ENCODE assay signal across 9 cellular contexts in the genomic region with DNA sequence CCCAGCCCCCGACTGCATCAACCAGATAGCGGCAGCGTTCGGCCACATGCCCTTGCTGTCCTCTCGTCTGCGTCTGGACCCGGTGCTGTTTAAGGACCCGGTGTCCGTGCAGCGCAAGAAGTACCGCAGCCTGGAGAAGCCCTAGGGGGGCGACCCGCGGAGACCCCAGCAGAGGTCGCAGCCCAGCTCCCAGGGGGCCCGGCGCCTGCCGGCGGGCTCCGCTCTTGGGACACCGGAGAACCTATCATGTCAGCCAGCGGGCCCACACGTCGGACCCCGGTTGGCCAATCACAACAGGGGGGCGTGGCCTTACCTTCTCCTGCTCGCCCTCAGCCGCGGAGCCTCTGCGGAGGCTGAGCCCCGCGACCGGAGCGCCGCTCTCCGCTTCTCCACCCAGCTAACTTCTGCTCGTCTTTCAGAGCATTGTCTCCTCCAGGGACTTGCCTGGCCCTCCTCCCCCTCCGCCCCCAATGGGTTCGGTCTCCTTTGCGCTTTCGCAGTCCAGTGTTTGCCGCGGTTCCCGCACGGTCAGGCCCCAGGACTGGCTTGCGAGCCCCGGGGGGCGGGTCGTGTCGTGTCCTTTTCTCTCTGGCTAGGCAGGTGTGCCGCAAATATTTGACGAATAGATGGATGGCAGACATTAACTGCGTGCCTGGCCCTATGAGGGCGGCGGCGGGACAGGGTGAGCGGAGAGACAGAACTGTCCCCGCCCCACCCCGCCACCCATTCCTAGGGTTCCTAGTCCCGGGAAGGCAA. TPM values are rescaled to one million over a fixed set of nuclear protein-coding genes. Genes with fewer than 3 reads are reported as not detected.
DNase-seq lines count a peak whose midpoint lies in the region; ATAC-seq and TF ChIP-seq lines count a peak whose summit lies in the region.
"Had no signal": no experiment of that assay in that cellular context is flagged by ENCODE, and none has a peak within 500 bp of the region (broad histone marks: within the 10 kb centered on the region; RNA-seq: fewer than 3 reads in every experiment).

No MANE protein-coding gene starts in this region.

- H3K36me3 Mint-ChIP-seq in activated CD4-positive, alpha-beta memory T cell treated with anti-CD3 and anti-CD28 coated beads for 36 hours = no peaks in the 10 kb centered on the region

- ATAC-seq in GM19372 (IDR thresholded peaks at IDR 0.05; ENCODE audit: low read depth, unreplicated experiment) (peak; percentile 91), HG03558 (IDR thresholded peaks at IDR 0.05; ENCODE audit: extremely low read depth, unreplicated experiment) (peak; percentile 55)

- 0% methylated on average over 32 to 38 of the region's 60 CpGs for WGBS in lower leg skin, 2 donors

- H3K27me3 ChIP-seq in BJ (ENCODE audit: control insufficient read depth, insufficient read depth, low read length) (peaks cover 2% of the 10 kb centered on the region; the same call in 1 of the 2 replicates), dorsolateral prefrontal cortex (no peaks in the 10 kb centered on the region)

- CTCF ChIA-PET in BJ (lab: Yijun Ruan, JAX) = interaction anchor here (0.7 to 5.4 kb wide), 37 partner anchors 9 to 454 kb away, joined by 3 to 90 read pairs (median 7); partner anchors contain the start of genes C1orf232, CEP85, EXTL1 and SLC30A2
- CTCF ChIA-PET in activated CD4-positive, alpha-beta memory T cell treated with anti-CD3 and anti-CD28 coated beads for 36 hours (lab: Charles Lee) = interaction anchor here (0.6 to 4.0 kb wide), 22 partner anchors 9 to 382 kb away, joined by 3 to 52 read pairs (median 3); partner anchors contain the start of genes CEP85, EXTL1, PDIK1L and SLC30A2

- H3K4me1 Mint-ChIP-seq in activated CD4-positive, alpha-beta memory T cell treated with anti-CD3 and anti-CD28 coated beads for 36 hours (ENCODE audit: low read depth) = peaks cover 11% of the 10 kb centered on the region

- peaks cover 5% of the 10 kb centered on the region for H3K27me3 Mint-ChIP-seq in activated CD4-positive, alpha-beta memory T cell treated with anti-CD3 and anti-CD28 coated beads for 36 hours

- no peak for DNase-seq in BJ (ENCODE audit: low read depth)
- DNase-seq in NCI-H748 (lab: John Stamatoyannopoulos, UW; ENCODE audit: unreplicated experiment) = peak; percentile 89
- DNase-seq in activated CD4-positive, alpha-beta memory T cell treated with anti-CD3 and anti-CD28 coated beads for 36 hours = peak; percentile 95
- peak; percentile 95 to 98 (median 98) for DNase-seq in dorsolateral prefrontal cortex
- DNase-seq in lower leg skin (ENCODE audit: low spot score in 2 of 2) = peak; percentile 95 to 99
- peak; percentile 94 for DNase-seq in stimulated activated CD4-positive, alpha-beta T cell treated with anti-CD3 and anti-CD28 coated beads, Interleukin-4, amount 100 ng/mL, for 24 hours

- TF ChIP-seq CTCF in BJ (IDR thresholded peaks at IDR 0.05; ENCODE audit: insufficient read depth, low read depth, low read length) (no peak), dorsolateral prefrontal cortex (IDR thresholded peaks at IDR 0.05 in 54 of 56, conservative IDR thresholded peaks at IDR 0.05 in 2 of 56; ENCODE audit: low read depth in 1 of 56, partially characterized antibody in 56 of 56) (peak in 28 of 56 donors; percentile 11 to 49 (median 24)), lower leg skin (IDR thresholded peaks at IDR 0.05) (no peak)

- POLR2A ChIA-PET in BJ (lab: Charles Lee) = no interaction called here
- POLR2A ChIA-PET in activated CD4-positive, alpha-beta memory T cell treated with anti-CD3 and anti-CD28 coated beads for 36 hours (lab: Charles Lee) = no interaction called here

- H3K4me3 ChIP-seq in BJ (ENCODE audit: low read depth, low read length) (peak overlapping the region; percentile 90), dorsolateral prefrontal cortex (peak overlapping the region; percentile 66 to 96 (median 83)), lower leg skin (ENCODE audit: low read depth, poor library complexity, severe bottlenecking) (peak overlapping the region; percentile 86)

- TF ChIP-seq POLR2A in lower leg skin (IDR thresholded peaks at IDR 0.05) = peak in 1 of 2 donors; percentile 17

- intact Hi-C loops in activated CD4-positive, alpha-beta memory T cell treated with anti-CD3 and anti-CD28 coated beads for 36 hours (cut with micrococcal nuclease) = loop anchor here (2.0 to 5.0 kb wide), 3 partner anchors 37 to 127 kb away; partner anchors contain the start of gene PAFAH2
- intact Hi-C loops in dorsolateral prefrontal cortex (cut with DNase I) = loop anchor here (1.0 to 5.0 kb wide), 8 partner anchors 67 to 287 kb away; partner anchors contain the start of genes C1orf232 (in 1 of the 2), CEP85 (in 1 of the 2), PDIK1L (in 1 of the 2) and ZNF593 (in 1 of the 2)
- intact Hi-C loops in lower leg skin (cut with DNase I; ENCODE audit: low total_unique reads) = loop anchor here (10.0 kb wide), 1 partner anchor 59 kb away; no protein-coding TSS in a partner anchor

- no peak overlapping the region for H3K27ac Mint-ChIP-seq in activated CD4-positive, alpha-beta memory T cell treated with anti-CD3 and anti-CD28 coated beads for 36 hours

- H3K4me3 Mint-ChIP-seq in activated CD4-positive, alpha-beta memory T cell treated with anti-CD3 and anti-CD28 coated beads for 36 hours = peak overlapping the region; percentile 91

- H3K36me3 ChIP-seq in BJ (ENCODE audit: control insufficient read depth, insufficient read depth, low read length) = no peaks in the 10 kb centered on the region

- H3K27ac ChIP-seq in dorsolateral prefrontal cortex = peak overlapping the region in 52 of 59 donors; percentile 16 to 90 (median 77)

- H3K9me3 Mint-ChIP-seq in activated CD4-positive, alpha-beta memory T cell treated with anti-CD3 and anti-CD28 coated beads for 36 hours = no peaks in the 10 kb centered on the region

RNA-seq across cellular contexts. Expression of gene SLC30A2, which starts 10.5 kb away (rescaled TPM):
- polyA plus RNA-seq in BJ (2011; rRNA removed) = not detected in 2 replicates
- polyA minus RNA-seq in BJ (2011; rRNA and poly(A)+ RNA removed) = 0.10 TPM in 1 of 2 replicates, not detected in the other
- not detected for total RNA-seq in activated CD4-positive, alpha-beta memory T cell treated with anti-CD3 and anti-CD28 coated beads for 36 hours
- total RNA-seq in dorsolateral prefrontal cortex = 1 to 10 TPM in 1 of 120 experiments, under 1 TPM in 8, not detected in 111; 0.15 to 1.7 (median 0.24) TPM
- 1 to 10 TPM in 1 of 4 donors, under 1 TPM in 3; 0.13 to 1.8 (median 0.42) TPM for total RNA-seq in lower leg skin
- total RNA-seq: T-helper 2 cell treated with Interferon-gamma antibody and Interleukin-4, amounts not matched to agents 100 ng/mL and 5 ng/mL, for 36 hours had no signal

RNA-seq across cellular contexts. Expression of gene EXTL1, which starts 13.8 kb away (rescaled TPM):
- 3.6 and 5.0 TPM in 2 replicates for polyA plus RNA-seq in BJ (2011; rRNA removed)
- polyA minus RNA-seq in BJ (2011; rRNA and poly(A)+ RNA removed) = 3.8 and 6.2 TPM in 2 replicates
- total RNA-seq in activated CD4-positive, alpha-beta memory T cell treated with anti-CD3 and anti-CD28 coated beads for 36 hours = not detected
- 10 to 100 TPM; 17.0 to 82.6 (median 46.4) TPM for total RNA-seq in dorsolateral prefrontal cortex
- 1 to 10 TPM in 2 of 4 donors, under 1 TPM in 2; 0.34 to 3.9 (median 2.2) TPM for total RNA-seq in lower leg skin
- total RNA-seq: T-helper 2 cell treated with Interferon-gamma antibody and Interleukin-4, amounts not matched to agents 100 ng/mL and 5 ng/mL, for 36 hours had no signal

RNA-seq across cellular contexts. Expression of gene TRIM63, which starts 32.0 kb away (rescaled TPM):
- not detected in 2 replicates for polyA plus RNA-seq in BJ (2011; rRNA removed)
- polyA minus RNA-seq in BJ (2011; rRNA and poly(A)+ RNA removed) = not detected in 2 replicates
- total RNA-seq in activated CD4-positive, alpha-beta memory T cell treated with anti-CD3 and anti-CD28 coated beads for 36 hours = under 1 TPM; 0.17 to 0.19 TPM
- total RNA-seq in dorsolateral prefrontal cortex = 1 to 10 TPM in 2 of 120 experiments, under 1 TPM in 23, not detected in 95; 0.20 to 3.8 (median 0.47) TPM
- total RNA-seq in lower leg skin = 1 to 10 TPM in 3 of 4 donors, under 1 TPM in 1; 0.21 to 2.5 (median 2.1) TPM
- total RNA-seq: T-helper 2 cell treated with Interferon-gamma antibody and Interleukin-4, amounts not matched to agents 100 ng/mL and 5 ng/mL, for 36 hours had no signal

RNA-seq across cellular contexts. Expression of gene PAFAH2, which starts 37.5 kb away (rescaled TPM):
- polyA plus RNA-seq in BJ (2011; rRNA removed) = 11.9 and 13.2 TPM in 2 replicates
- 5.2 and 7.8 TPM in 2 replicates for polyA minus RNA-seq in BJ (2011; rRNA and poly(A)+ RNA removed)
- 1 to 10 TPM; 5.9 to 7.3 TPM for total RNA-seq in activated CD4-positive, alpha-beta memory T cell treated with anti-CD3 and anti-CD28 coated beads for 36 hours
- total RNA-seq in dorsolateral prefrontal cortex (10 to 100 TPM in 38 of 120 experiments, 1 to 10 TPM in 82; 3.7 to 19.3 (median 8.5) TPM), lower leg skin (10 to 100 TPM; 11.8 to 23.0 (median 17.1) TPM)
